In genomic region chrX:102651968-102652744, GRCh38 we compare ENCODE assay signal across 8 cellular contexts. TPM values are rescaled to one million over a fixed set of nuclear protein-coding genes. Genes with fewer than 3 reads are reported as not detected.
A peak's percentile ranks its signal among the peaks of the same experiment; 100 is the strongest.
DNase-seq lines count a peak whose midpoint lies in the region; ATAC-seq and TF ChIP-seq lines count a peak whose summit lies in the region.

No MANE protein-coding gene starts in this region.

- no peaks in the 10 kb centered on the region for H3K4me1 ChIP-seq in IMR-90 (ENCODE audit: control insufficient read depth, insufficient read depth, low read length)
- no peaks in the 10 kb centered on the region for H3K4me1 ChIP-seq in testis

- dilution Hi-C loops in IMR-90 (cut with HindIII; ENCODE audit: low sequenced_read_pairs, unreplicated experiment) = no loop called here

- H3K9me1 ChIP-seq in IMR-90 (ENCODE audit: insufficient read depth, low read length) = no peaks in the 10 kb centered on the region; the same call in 1 of the 2 replicates

- no peak overlapping the region for H2BK5ac ChIP-seq in IMR-90 (ENCODE audit: low read depth, low read length, poor library complexity, severe bottlenecking)

- H3K23ac ChIP-seq in IMR-90 (ENCODE audit: low read depth, low read length) = no peak overlapping the region

- no TSS peak for BruUV-seq in IMR-90 (replicated peaks; lab: Mats Ljungman, UMichigan)

- intact Hi-C loops in IMR-90 (cut with micrococcal nuclease) = loop anchor here (5.0 kb wide), 1 partner anchor 50 kb away; no protein-coding TSS in a partner anchor
- intact Hi-C loops in testis (cut with DNase I; ENCODE audit: low total_unique reads) = no loop called here

- H3K9ac ChIP-seq in IMR-90 (ENCODE audit: low read depth, low read length) = no peak overlapping the region

- H2BK20ac ChIP-seq in IMR-90 (ENCODE audit: low read depth, low read length) = no peak overlapping the region

- H3K79me1 ChIP-seq in IMR-90 (ENCODE audit: low read depth in 1 of 2, low read length in 2 of 2) = 0 out of 4 replicates have a peak, but pooled peaks cover 0 to 4% of the 10 kb centered on the region in 2 experiments

- peaks cover 2% of the 10 kb centered on the region; the same call in 1 of the 2 replicates for H3K27me3 ChIP-seq in IMR-90 (ENCODE audit: control insufficient read depth, insufficient read depth, low read length)
- H3K27me3 ChIP-seq in testis = no peaks in the 10 kb centered on the region

- 36% methylated on average over 12 of the region's 28 CpGs; no CpG with 5 or more reads in 1 of the 2 experiments for WGBS in IMR-90 (ENCODE audit: extremely low coverage in 2 of 2, insufficient read length in 1 of 2), 2 experiments
- WGBS in testis, 2 donors = 3 to 4% methylated on average over 3 to 24 of the region's 28 CpGs

- peak overlapping the region in 1 of 2 experiments; percentile 47; a peak in 1 of 4 replicates for H4K8ac ChIP-seq in IMR-90 (ENCODE audit: low read depth in 2 of 2, low read length in 2 of 2)

- H2BK120ac ChIP-seq in IMR-90 (ENCODE audit: low read depth, low read length) = no peak overlapping the region

- POLR2A ChIA-PET in IMR-90 (lab: Charles Lee; ENCODE audit: unreplicated experiment) = no interaction called here

- H3K36me3 ChIP-seq in IMR-90 (ENCODE audit: control insufficient read depth, insufficient read depth, low read length) (no peaks in the 10 kb centered on the region), testis (ENCODE audit: low read depth, missing control alignments) (no peaks in the 10 kb centered on the region)

- no peak overlapping the region for H4K5ac ChIP-seq in IMR-90 (ENCODE audit: low read depth, low read length)

- peak; percentile 29 for DNase-seq in IMR-90
- DNase-seq in activated T-cell treated with anti-CD3 and anti-CD28 coated beads for 1 hour (ENCODE audit: low read depth) = peak; percentile 40
- DNase-seq in myocyte (ENCODE audit: low read depth) = peak; percentile 9
- peak; percentile 67 for DNase-seq in testis
- no peak for DNase-seq in HT-29 (ENCODE audit: low spot score)
- DNase-seq in UCSD-AML1 (lab: John Stamatoyannopoulos, UW; ENCODE audit: unreplicated experiment) = no peak

- H2BK15ac ChIP-seq in IMR-90 (ENCODE audit: low read depth, low read length) = no peak overlapping the region

- no peak overlapping the region for H4K91ac ChIP-seq in IMR-90 (ENCODE audit: insufficient read depth, low read depth, low read length)

- no peak overlapping the region for H2AK9ac ChIP-seq in IMR-90 (replicated peaks; ENCODE audit: low read depth, low read length, poor library complexity)

- no peak overlapping the region for H2AK5ac ChIP-seq in IMR-90 (ENCODE audit: low read depth, low read length)

- H3K9me3 ChIP-seq in IMR-90 (ENCODE audit: control insufficient read depth, insufficient read depth, low read length) (no peaks in the 10 kb centered on the region), testis (no peaks in the 10 kb centered on the region)

- in situ Hi-C loops in IMR-90 (cut with MboI; ENCODE audit: low sequenced_read_pairs) = no loop called here

- H3K18ac ChIP-seq in IMR-90 (ENCODE audit: low read depth, low read length) = no peak overlapping the region

- ATAC-seq in GM18873 (IDR thresholded peaks at IDR 0.05; ENCODE audit: low FRiP score, unreplicated experiment) (peak; percentile 75), IMR-90 (ENCODE audit: low read depth) (peak; percentile 44), esophagus mucosa (peak; percentile 49)

- H3K27ac ChIP-seq in IMR-90 (ENCODE audit: insufficient read depth, low read length) (no peak overlapping the region), testis (peak overlapping the region; percentile 65 to 83)

- CTCF ChIA-PET in IMR-90 (lab: Yijun Ruan, JAX) = no interaction called here

- H2AFZ ChIP-seq in IMR-90 (replicated peaks; ENCODE audit: low read length, poor library complexity) = peak overlapping the region; percentile 85

- no peak overlapping the region for H3K56ac ChIP-seq in IMR-90 (ENCODE audit: extremely low read depth, insufficient read depth, low read length)

- H3K14ac ChIP-seq in IMR-90 (replicated peaks; ENCODE audit: low read depth, low read length) = no peak overlapping the region

- no peak overlapping the region for H3K4ac ChIP-seq in IMR-90 (ENCODE audit: low read depth, low read length)

- TF ChIP-seq CTCF in IMR-90 (conservative IDR thresholded peaks at IDR 0.05; ENCODE audit: low read depth, low read length) (peak; percentile 55), testis (IDR thresholded peaks at IDR 0.05) (peak; percentile 41 to 73 (median 43))

- no peak for TF ChIP-seq POLR2A in IMR-90 (IDR thresholded peaks at IDR 0.05; ENCODE audit: low read depth, low read length)
- TF ChIP-seq POLR2A in testis (IDR thresholded peaks at IDR 0.05) = no peak

- peak; percentile 38 for TF ChIP-seq RAD21 in IMR-90 (IDR thresholded peaks at IDR 0.05; ENCODE audit: low read length)

- H3K4me2 ChIP-seq in IMR-90 (ENCODE audit: low read depth, low read length) = peak overlapping the region; percentile 93

- H3K4me3 ChIP-seq in IMR-90 (ENCODE audit: insufficient read depth, low read depth, low read length) (peak overlapping the region; percentile 51), testis (peak overlapping the region; percentile 64 to 72)

- H4K20me1 ChIP-seq in IMR-90 (ENCODE audit: insufficient read depth, low read length) = no peaks in the 10 kb centered on the region

TF ChIP-seq in IMR-90, 13 proteins besides CTCF, POLR2A, EP300 and RAD21:
- TF ChIP-seq CHD1 (IDR thresholded peaks at IDR 0.05; ENCODE audit: low read depth, low read length) (no peak), MXI1 (IDR thresholded peaks at IDR 0.05; ENCODE audit: borderline replicate concordance, low read depth, low read length) (no peak), MAZ (IDR thresholded peaks at IDR 0.05; ENCODE audit: borderline replicate concordance, low read depth, low read length) (no peak), MAFK (IDR thresholded peaks at IDR 0.05; ENCODE audit: low read depth, low read length) (no peak)

RNA-seq across cellular contexts. Expression of gene GPRASP1, which starts 0.9 kb away (rescaled TPM):
- total RNA-seq in IMR-90 (2012; rRNA removed) = 1.3 and 1.7 TPM in 2 replicates
- 1.2 and 1.5 TPM in 2 replicates for polyA plus RNA-seq in IMR-90 (2012; rRNA removed)
- polyA plus RNA-seq in IMR-90 (2012; cell fraction: cytosol; rRNA removed) = 0.24 and 0.37 TPM in 2 replicates
- 0.79 and 6.7 TPM in 2 replicates for polyA plus RNA-seq in IMR-90 (2012; cell fraction: nucleus; rRNA removed; ENCODE audit: low replicate concordance)
- total RNA-seq in esophagus mucosa = 1.2 TPM
- 1.3 and 1.8 TPM in 2 replicates for total RNA-seq in myocyte
- 1.7 TPM for polyA plus RNA-seq in myocyte (2012)
- 10 to 100 TPM in 1 of 2 donors, 1 to 10 TPM in 1; 7.5 to 16.1 TPM for total RNA-seq in testis
- polyA plus RNA-seq in testis (ENCODE audit: insufficient read depth, low read depth, low replicate concordance) = 9.7 TPM
- 0.13 and 0.23 TPM in 2 replicates for total RNA-seq in HT-29 (2014; rRNA removed; shearing (Covaris generic))

RNA-seq across cellular contexts. Expression of gene ARMCX5, which starts 52.8 kb away (rescaled TPM):
- 20.8 and 24.9 TPM in 2 replicates for total RNA-seq in IMR-90 (2012; rRNA removed)
- 9.6 and 12.2 TPM in 2 replicates for polyA plus RNA-seq in IMR-90 (2012; rRNA removed)
- polyA plus RNA-seq in IMR-90 (2012; cell fraction: cytosol; rRNA removed) = 4.1 and 7.0 TPM in 2 replicates
- polyA plus RNA-seq in IMR-90 (2012; cell fraction: nucleus; rRNA removed; ENCODE audit: low replicate concordance) = 4.9 and 15.3 TPM in 2 replicates
- 7.3 TPM for total RNA-seq in esophagus mucosa
- 12.9 and 13.6 TPM in 2 replicates for total RNA-seq in myocyte
- polyA plus RNA-seq in myocyte (2012) = 3.6 TPM
- 10 to 100 TPM; 12.4 to 17.3 TPM for total RNA-seq in testis
- 6.7 TPM for polyA plus RNA-seq in testis (ENCODE audit: insufficient read depth, low read depth, low replicate concordance)
- 10.5 and 12.1 TPM in 2 replicates for total RNA-seq in HT-29 (2014; rRNA removed; shearing (Covaris generic))

Comparison
In these comparisons a context has a peak if more than half of its experiments do, and no peak if none do; other contexts are left out.
1. DNase-seq: peak in IMR-90 (single experiment), activated T-cell treated with anti-CD3 and anti-CD28 coated beads for 1 hour (single experiment), myocyte (single experiment) and testis (single experiment); none in HT-29 (single experiment) and UCSD-AML1 (single experiment).
2. Peak in every context shown above with its lines, with median percentiles within 50 percentile points of each other: ATAC-seq.